8 cellular contexts compared by ENCODE assay signal in the genomic region with DNA sequence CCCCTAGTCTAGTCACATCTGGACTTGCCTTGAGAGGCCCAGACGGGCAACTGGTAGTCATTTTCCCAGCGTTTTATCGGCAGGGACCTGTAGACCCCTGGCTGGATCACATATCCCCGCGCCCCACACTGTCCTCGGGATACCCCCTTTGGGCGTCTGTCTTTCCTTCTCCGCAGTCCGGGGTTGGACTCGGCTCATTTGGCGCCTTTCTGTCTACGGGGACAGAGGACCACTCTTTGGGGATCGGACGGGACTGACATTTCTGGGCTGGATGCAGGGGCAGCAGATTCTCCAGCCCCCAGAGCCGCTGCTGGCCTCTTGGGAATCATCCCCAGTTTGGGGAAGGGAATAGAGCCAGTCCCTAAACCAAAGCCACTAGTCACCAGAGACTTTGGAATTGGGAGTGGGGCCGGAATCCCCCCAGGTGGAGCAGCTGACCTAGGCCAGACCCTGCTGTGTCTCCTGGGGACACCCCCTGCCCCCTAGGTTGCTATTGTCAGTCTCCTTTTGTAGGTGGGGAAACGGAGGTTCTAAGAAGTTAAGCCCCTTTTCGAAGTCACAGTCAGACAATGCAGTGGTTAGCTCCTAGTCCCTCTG. TPM values are rescaled to one million over a fixed set of nuclear protein-coding genes. Genes with fewer than 3 reads are reported as not detected.
DNase-seq lines count a peak whose midpoint lies in the region; ATAC-seq and TF ChIP-seq lines count a peak whose summit lies in the region.

No MANE protein-coding gene starts in this region.

- TF ChIP-seq POLR2A in body of pancreas (IDR thresholded peaks at IDR 0.05), result no peak

- H3K4me3 ChIP-seq in BLaER1, result peak overlapping the region; percentile 82
- peak overlapping the region; percentile 50 to 96 for H3K4me3 ChIP-seq in body of pancreas
- H3K4me3 ChIP-seq in lower lobe of right lung, result peak overlapping the region; percentile 98
- H3K4me3 ChIP-seq in urinary bladder (ENCODE audit: low read depth, low read length), result peak overlapping the region; percentile 71

- H3K9me3 ChIP-seq in BLaER1 (no peaks in the 10 kb centered on the region), body of pancreas (no peaks in the 10 kb centered on the region), lower lobe of right lung (no peaks in the 10 kb centered on the region)

- peak overlapping the region; percentile 94 for H3K4me2 ChIP-seq in BLaER1

- DNase-seq in body of pancreas (no peak), lower lobe of right lung (no peak), medulla oblongata (ENCODE audit: extremely low spot score) (no peak), dedifferentiated amniotic fluid mesenchymal stem cell (ENCODE audit: extremely low spot score) (no peak)
- DNase-seq in stimulated activated CD4-positive, alpha-beta T cell treated with anti-CD3 and anti-CD28 coated beads, Interleukin-2, amount 100 ng/mL, for 24 hours, result no peak

- no peak for TF ChIP-seq CTCF in body of pancreas (IDR thresholded peaks at IDR 0.05)
- no peak for TF ChIP-seq CTCF in lower lobe of right lung (IDR thresholded peaks at IDR 0.05)

- H3K27ac ChIP-seq in BLaER1 (peak overlapping the region; percentile 94), body of pancreas (peak overlapping the region in 3 of 4 donors; percentile 56 to 86 (median 71)), lower lobe of right lung (peak overlapping the region; percentile 95), urinary bladder (ENCODE audit: low read depth) (no peak overlapping the region)

- ATAC-seq in HG03066 (IDR thresholded peaks at IDR 0.05; ENCODE audit: low read depth, unreplicated experiment) (peak; percentile 10), body of pancreas (no peak), lower lobe of right lung (peak in 1 of 2 donors; percentile 25)

- no peaks in the 10 kb centered on the region for H3K36me3 ChIP-seq in BLaER1
- H3K36me3 ChIP-seq in body of pancreas (replicated peaks in 1 of 2; ENCODE audit: insufficient read depth in 1 of 2, low read depth in 2 of 2), result no peaks in the 10 kb centered on the region
- H3K36me3 ChIP-seq in lower lobe of right lung, result no peaks in the 10 kb centered on the region
- no peaks in the 10 kb centered on the region for H3K36me3 ChIP-seq in urinary bladder (ENCODE audit: insufficient read depth)

- peak overlapping the region; percentile 89 for H3K9ac ChIP-seq in BLaER1

- intact Hi-C loops in body of pancreas (cut with DNase I), result no loop called here
- intact Hi-C loops in lower lobe of right lung (cut with DNase I), result no loop called here

- H3K4me1 ChIP-seq in BLaER1 (peaks cover 55% of the 10 kb centered on the region), body of pancreas (peaks cover 18% of the 10 kb centered on the region), lower lobe of right lung (peaks cover 68% of the 10 kb centered on the region), urinary bladder (ENCODE audit: insufficient read depth) (no peaks in the 10 kb centered on the region)

- 17 to 61% methylated on average over 3 to 18 of the region's 18 CpGs for WGBS in body of pancreas, 2 donors
- WGBS in urinary bladder, result 8% methylated on average over 18 of the region's 18 CpGs

- H3K27me3 ChIP-seq in BLaER1, result no peaks in the 10 kb centered on the region
- no peaks in the 10 kb centered on the region for H3K27me3 ChIP-seq in body of pancreas
- no peaks in the 10 kb centered on the region for H3K27me3 ChIP-seq in lower lobe of right lung (ENCODE audit: low read depth)

- no peaks in the 10 kb centered on the region for H4K20me1 ChIP-seq in BLaER1

RNA-seq across cellular contexts. Expression of a gene that starts 0.7 kb away (rescaled TPM):
- total RNA-seq in body of pancreas, result 1 to 10 TPM; 7.0 to 8.2 TPM
- 21.4 TPM for total RNA-seq in lower lobe of right lung
- total RNA-seq in urinary bladder, result 3.3 TPM
- polyA plus RNA-seq in urinary bladder, result 6.9 TPM
